In the genomic region with DNA sequence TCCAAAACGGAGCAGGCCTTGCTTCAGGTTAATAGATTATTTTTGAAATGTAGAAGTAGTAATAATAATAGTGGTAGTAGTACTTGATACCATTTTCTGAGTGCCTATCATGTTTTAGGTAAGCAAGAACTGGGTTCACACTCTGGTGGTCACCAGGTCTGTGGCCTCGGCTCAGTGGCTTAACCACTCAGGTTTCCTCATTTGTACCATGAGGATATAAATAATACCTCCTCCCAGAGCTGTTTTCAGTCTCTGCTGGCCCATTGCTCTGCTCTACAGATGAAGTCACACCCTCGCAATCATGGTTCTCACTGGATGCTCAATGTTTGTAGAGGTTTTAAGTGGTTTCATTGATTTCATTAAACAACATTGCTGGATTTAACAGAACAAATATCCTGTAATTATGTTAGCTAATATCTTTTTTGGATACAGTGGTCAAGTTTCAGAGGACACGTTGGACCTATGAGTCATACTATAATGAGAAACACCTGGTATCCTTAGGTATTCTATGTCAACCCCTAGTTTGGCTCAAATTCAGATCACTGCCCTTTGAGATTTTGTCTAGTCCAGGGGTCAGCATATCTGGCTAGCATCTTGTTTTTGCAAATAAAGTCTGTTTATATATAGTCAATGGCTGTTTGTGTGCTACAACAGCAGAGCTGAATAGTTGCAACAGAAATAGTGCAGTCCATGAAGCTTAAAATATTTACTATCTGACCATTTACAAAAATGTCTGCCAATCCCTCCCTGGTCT, we compare ENCODE assay signal across 2 cellular contexts.
A peak's percentile ranks its signal among the peaks of the same experiment; 100 is the strongest.
TF ChIP-seq lines count a peak whose summit lies in the region.

No MANE protein-coding gene starts in this region.

TF ChIP-seq in IMR-90, 13 proteins besides CTCF, POLR2A, EP300 and RAD21:
- TF ChIP-seq MXI1 (IDR thresholded peaks at IDR 0.05; ENCODE audit: borderline replicate concordance, low read depth, low read length) (no peak), MAZ (IDR thresholded peaks at IDR 0.05; ENCODE audit: borderline replicate concordance, low read depth, low read length) (no peak), SMC3 (IDR thresholded peaks at IDR 0.05; ENCODE audit: low read depth, low read length) (no peak), RFX5 (IDR thresholded peaks at IDR 0.05; ENCODE audit: low read depth, low read length) (no peak), FOS (IDR thresholded peaks at IDR 0.05; ENCODE audit: low read depth, low read length) (no peak), BHLHE40 (IDR thresholded peaks at IDR 0.05; ENCODE audit: low read depth, low read length) (no peak), MAFK (IDR thresholded peaks at IDR 0.05; ENCODE audit: low read depth, low read length) (no peak), RCOR1 (IDR thresholded peaks at IDR 0.05; ENCODE audit: insufficient replicate concordance, low read length) (no peak), CHD1 (IDR thresholded peaks at IDR 0.05; ENCODE audit: low read depth, low read length) (no peak)
- TF ChIP-seq, protein P1, sequence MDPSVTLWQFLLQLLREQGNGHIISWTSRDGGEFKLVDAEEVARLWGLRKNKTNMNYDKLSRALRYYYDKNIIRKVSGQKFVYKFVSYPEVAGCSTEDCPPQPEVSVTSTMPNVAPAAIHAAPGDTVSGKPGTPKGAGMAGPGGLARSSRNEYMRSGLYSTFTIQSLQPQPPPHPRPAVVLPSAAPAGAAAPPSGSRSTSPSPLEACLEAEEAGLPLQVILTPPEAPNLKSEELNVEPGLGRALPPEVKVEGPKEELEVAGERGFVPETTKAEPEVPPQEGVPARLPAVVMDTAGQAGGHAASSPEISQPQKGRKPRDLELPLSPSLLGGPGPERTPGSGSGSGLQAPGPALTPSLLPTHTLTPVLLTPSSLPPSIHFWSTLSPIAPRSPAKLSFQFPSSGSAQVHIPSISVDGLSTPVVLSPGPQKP (IDR thresholded peaks at IDR 0.05; ENCODE audit: borderline replicate concordance, low read depth, low read length): no peak
- TF ChIP-seq, protein P2, sequence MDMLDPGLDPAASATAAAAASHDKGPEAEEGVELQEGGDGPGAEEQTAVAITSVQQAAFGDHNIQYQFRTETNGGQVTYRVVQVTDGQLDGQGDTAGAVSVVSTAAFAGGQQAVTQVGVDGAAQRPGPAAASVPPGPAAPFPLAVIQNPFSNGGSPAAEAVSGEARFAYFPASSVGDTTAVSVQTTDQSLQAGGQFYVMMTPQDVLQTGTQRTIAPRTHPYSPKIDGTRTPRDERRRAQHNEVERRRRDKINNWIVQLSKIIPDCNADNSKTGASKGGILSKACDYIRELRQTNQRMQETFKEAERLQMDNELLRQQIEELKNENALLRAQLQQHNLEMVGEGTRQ (IDR thresholded peaks at IDR 0.05; ENCODE audit: low read depth, low read length): no peak

TF ChIP-seq in SK-N-SH treated with all-trans-retinoic acid at 6 μM for 48 hours, 23 proteins besides CTCF, POLR2A, EP300 and RAD21:
- peak; percentile 83 for TF ChIP-seq ZC3H10 (CRISPR knock-in tag; IDR thresholded peaks at IDR 0.05)
- TF ChIP-seq, protein P3, sequence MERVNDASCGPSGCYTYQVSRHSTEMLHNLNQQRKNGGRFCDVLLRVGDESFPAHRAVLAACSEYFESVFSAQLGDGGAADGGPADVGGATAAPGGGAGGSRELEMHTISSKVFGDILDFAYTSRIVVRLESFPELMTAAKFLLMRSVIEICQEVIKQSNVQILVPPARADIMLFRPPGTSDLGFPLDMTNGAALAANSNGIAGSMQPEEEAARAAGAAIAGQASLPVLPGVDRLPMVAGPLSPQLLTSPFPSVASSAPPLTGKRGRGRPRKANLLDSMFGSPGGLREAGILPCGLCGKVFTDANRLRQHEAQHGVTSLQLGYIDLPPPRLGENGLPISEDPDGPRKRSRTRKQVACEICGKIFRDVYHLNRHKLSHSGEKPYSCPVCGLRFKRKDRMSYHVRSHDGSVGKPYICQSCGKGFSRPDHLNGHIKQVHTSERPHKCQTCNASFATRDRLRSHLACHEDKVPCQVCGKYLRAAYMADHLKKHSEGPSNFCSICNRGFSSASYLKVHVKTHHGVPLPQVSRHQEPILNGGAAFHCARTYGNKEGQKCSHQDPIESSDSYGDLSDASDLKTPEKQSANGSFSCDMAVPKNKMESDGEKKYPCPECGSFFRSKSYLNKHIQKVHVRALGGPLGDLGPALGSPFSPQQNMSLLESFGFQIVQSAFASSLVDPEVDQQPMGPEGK (CRISPR knock-in tag; IDR thresholded peaks at IDR 0.05; ENCODE audit: borderline replicate concordance): peak; percentile 52; the same call in 1 of the 2 replicates
- no peak for TF ChIP-seq BACH2 (CRISPR knock-in tag; IDR thresholded peaks at IDR 0.05; ENCODE audit: borderline replicate concordance)
- TF ChIP-seq, protein P4, sequence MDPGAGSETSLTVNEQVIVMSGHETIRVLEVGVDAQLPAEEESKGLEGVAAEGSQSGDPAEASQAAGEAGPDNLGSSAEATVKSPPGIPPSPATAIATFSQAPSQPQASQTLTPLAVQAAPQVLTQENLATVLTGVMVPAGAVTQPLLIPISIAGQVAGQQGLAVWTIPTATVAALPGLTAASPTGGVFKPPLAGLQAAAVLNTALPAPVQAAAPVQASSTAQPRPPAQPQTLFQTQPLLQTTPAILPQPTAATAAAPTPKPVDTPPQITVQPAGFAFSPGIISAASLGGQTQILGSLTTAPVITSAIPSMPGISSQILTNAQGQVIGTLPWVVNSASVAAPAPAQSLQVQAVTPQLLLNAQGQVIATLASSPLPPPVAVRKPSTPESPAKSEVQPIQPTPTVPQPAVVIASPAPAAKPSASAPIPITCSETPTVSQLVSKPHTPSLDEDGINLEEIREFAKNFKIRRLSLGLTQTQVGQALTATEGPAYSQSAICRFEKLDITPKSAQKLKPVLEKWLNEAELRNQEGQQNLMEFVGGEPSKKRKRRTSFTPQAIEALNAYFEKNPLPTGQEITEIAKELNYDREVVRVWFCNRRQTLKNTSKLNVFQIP (CRISPR knock-in tag; IDR thresholded peaks at IDR 0.05; ENCODE audit: borderline replicate concordance, low read depth): peak; percentile 24; the same call in 1 of the 2 replicates
- no peak for TF ChIP-seq ZNF8 (CRISPR knock-in tag; IDR thresholded peaks at IDR 0.05)
- peak; percentile 78 for TF ChIP-seq RARB (CRISPR knock-in tag; IDR thresholded peaks at IDR 0.05)
- peak; percentile 79 for TF ChIP-seq TOX (CRISPR knock-in tag; IDR thresholded peaks at IDR 0.05; ENCODE audit: borderline replicate concordance)
- TF ChIP-seq, protein P5, sequence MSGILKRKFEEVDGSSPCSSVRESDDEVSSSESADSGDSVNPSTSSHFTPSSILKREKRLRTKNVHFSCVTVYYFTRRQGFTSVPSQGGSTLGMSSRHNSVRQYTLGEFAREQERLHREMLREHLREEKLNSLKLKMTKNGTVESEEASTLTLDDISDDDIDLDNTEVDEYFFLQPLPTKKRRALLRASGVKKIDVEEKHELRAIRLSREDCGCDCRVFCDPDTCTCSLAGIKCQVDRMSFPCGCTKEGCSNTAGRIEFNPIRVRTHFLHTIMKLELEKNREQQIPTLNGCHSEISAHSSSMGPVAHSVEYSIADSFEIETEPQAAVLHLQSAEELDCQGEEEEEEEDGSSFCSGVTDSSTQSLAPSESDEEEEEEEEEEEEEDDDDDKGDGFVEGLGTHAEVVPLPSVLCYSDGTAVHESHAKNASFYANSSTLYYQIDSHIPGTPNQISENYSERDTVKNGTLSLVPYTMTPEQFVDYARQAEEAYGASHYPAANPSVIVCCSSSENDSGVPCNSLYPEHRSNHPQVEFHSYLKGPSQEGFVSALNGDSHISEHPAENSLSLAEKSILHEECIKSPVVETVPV (CRISPR knock-in tag; IDR thresholded peaks at IDR 0.05): no peak
